Comparison of ENCODE assay signal across 11 cellular contexts in genomic region chr10:30445716-30446115, GRCh38. TPM values are rescaled to one million over a fixed set of nuclear protein-coding genes. Genes with fewer than 3 reads are reported as not detected.
DNase-seq lines count a peak whose midpoint lies in the region; TF ChIP-seq lines count a peak whose summit lies in the region.
"Had no signal": no experiment of that assay in that cellular context is flagged by ENCODE, and none has a peak within 500 bp of the region (broad histone marks: within the 10 kb centered on the region; RNA-seq: fewer than 3 reads in every experiment).

No MANE protein-coding gene starts in this region.

- H3K4me3 ChIP-seq in BJ (ENCODE audit: low read depth, low read length) = no peak overlapping the region
- H3K4me3 ChIP-seq in sigmoid colon = no peak overlapping the region

- POLR2A ChIA-PET in BJ (lab: Charles Lee) = interaction anchor here (1.0 kb wide), 1 partner anchor 12 kb away, joined by 6 read pairs; the partner anchor contains the start of gene MAP3K8

- H3K9me3 ChIP-seq in sigmoid colon = no peaks in the 10 kb centered on the region

- TF ChIP-seq EP300 in sigmoid colon (IDR thresholded peaks at IDR 0.05) = no peak

- TF ChIP-seq POLR2A in sigmoid colon (IDR thresholded peaks at IDR 0.05) = no peak

- peak; percentile 98 for DNase-seq in BJ (ENCODE audit: low read depth)
- DNase-seq in RPMI7951 (ENCODE audit: low read depth) = peak; percentile 86
- peak; percentile 57 for DNase-seq in foreskin melanocyte
- no peak for DNase-seq in sigmoid colon
- DNase-seq in NCI-H128 (lab: John Stamatoyannopoulos, UW; ENCODE audit: unreplicated experiment) = no peak
- no peak for DNase-seq in NCI-H526 treated with DMSO at 0.1 percent for 48 hours (lab: John Stamatoyannopoulos, UW)
- DNase-seq in OCI-M1 (lab: John Stamatoyannopoulos, UW) = no peak
- no peak for DNase-seq in NCI-H146 (lab: John Stamatoyannopoulos, UW)
- DNase-seq: activated naive CD4-positive, alpha-beta T cell treated with anti-CD3 and anti-CD28 coated beads, Interleukin-2, amount 50 U/mL, for 16 hours; DMS53 had no signal

- 67 to 76% methylated on average over 2 of the region's 2 CpGs for WGBS in sigmoid colon, 2 donors

- CTCF ChIA-PET in BJ (lab: Yijun Ruan, JAX) = interaction anchor here (0.8 to 1.5 kb wide), 4 partner anchors 8 to 88 kb away, joined by 3 read pairs; no protein-coding TSS in a partner anchor

- peaks cover 12% of the 10 kb centered on the region for H3K36me3 ChIP-seq in BJ (ENCODE audit: control insufficient read depth, insufficient read depth, low read length)
- peaks cover 0 to 50% (median 22%) of the 10 kb centered on the region in 4 donors for H3K36me3 ChIP-seq in sigmoid colon

- H3K27me3 ChIP-seq in BJ (ENCODE audit: control insufficient read depth, insufficient read depth, low read length) = no peaks in the 10 kb centered on the region
- H3K27me3 ChIP-seq in sigmoid colon = no peaks in the 10 kb centered on the region

- H3K27ac ChIP-seq in sigmoid colon = peak overlapping the region in 3 of 4 donors; percentile 64 to 100 (median 72)
- H3K27ac ChIP-seq: VCaP had no signal

- TF ChIP-seq CTCF in BJ (IDR thresholded peaks at IDR 0.05; ENCODE audit: insufficient read depth, low read depth, low read length) (no peak), sigmoid colon (IDR thresholded peaks at IDR 0.05) (no peak)

- H3K4me1 ChIP-seq in sigmoid colon = peaks cover 0 to 53% (median 26%) of the 10 kb centered on the region in 4 donors

- intact Hi-C loops in sigmoid colon (cut with DNase I) = no loop called here

RNA-seq across cellular contexts. Expression of gene MAP3K8, which starts 11.7 kb away (rescaled TPM):
- polyA plus RNA-seq in BJ (2011; rRNA removed) (13.7 and 18.5 TPM in 2 replicates), sigmoid colon (10 to 100 TPM in 1 of 3 donors, 1 to 10 TPM in 2; 6.0 to 17.5 (median 7.2) TPM)
- polyA minus RNA-seq in BJ (2011; rRNA and poly(A)+ RNA removed) = 16.1 and 20.0 TPM in 2 replicates
- 3.9 and 5.4 TPM in 2 replicates for total RNA-seq in RPMI7951 (2014; rRNA removed; shearing (Covaris generic))
- total RNA-seq in sigmoid colon = 10 to 100 TPM; 13.6 to 66.5 (median 17.2) TPM

Comparison
In these comparisons a context has a peak if more than half of its experiments do, and no peak if none do; other contexts are left out.
1. DNase-seq: peak in BJ (single experiment), RPMI7951 (single experiment) and foreskin melanocyte (single experiment); none in sigmoid colon (single experiment), NCI-H128 (single experiment), NCI-H526 treated with DMSO at 0.1 percent for 48 hours (single experiment), OCI-M1 (single experiment) and NCI-H146 (single experiment).